In the genomic region with DNA sequence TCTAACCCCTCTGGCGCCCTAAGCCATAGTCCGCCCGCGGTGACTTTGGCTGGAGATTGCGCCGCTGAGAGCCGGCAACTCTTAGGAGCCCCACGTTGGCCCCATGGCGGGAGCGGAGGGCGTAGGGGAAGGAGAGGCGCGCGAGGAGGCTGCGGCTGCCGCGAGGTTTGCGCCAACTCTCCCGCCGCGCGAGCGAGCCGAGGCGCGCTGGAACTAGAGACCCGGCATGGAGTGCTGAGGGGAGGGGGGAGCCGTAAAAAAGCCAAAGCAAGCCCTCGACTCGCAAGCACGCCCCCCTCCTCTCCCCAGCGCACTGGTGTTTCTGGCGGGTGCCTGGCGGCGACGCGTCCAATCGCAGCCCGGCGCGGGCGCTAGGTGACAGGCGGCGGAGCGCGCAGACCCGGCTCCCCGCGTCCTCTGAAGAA, we compare ENCODE assay signal across 9 cellular contexts. TPM values are rescaled to one million over a fixed set of nuclear protein-coding genes. Genes with fewer than 3 reads are reported as not detected.
DNase-seq lines count a peak whose midpoint lies in the region; ATAC-seq, FAIRE-seq and TF ChIP-seq lines count a peak whose summit lies in the region.
"Had no signal": no experiment of that assay in that cellular context is flagged by ENCODE, and none has a peak within 500 bp of the region (broad histone marks: within the 10 kb centered on the region; RNA-seq: fewer than 3 reads in every experiment).

A gene with protein sequence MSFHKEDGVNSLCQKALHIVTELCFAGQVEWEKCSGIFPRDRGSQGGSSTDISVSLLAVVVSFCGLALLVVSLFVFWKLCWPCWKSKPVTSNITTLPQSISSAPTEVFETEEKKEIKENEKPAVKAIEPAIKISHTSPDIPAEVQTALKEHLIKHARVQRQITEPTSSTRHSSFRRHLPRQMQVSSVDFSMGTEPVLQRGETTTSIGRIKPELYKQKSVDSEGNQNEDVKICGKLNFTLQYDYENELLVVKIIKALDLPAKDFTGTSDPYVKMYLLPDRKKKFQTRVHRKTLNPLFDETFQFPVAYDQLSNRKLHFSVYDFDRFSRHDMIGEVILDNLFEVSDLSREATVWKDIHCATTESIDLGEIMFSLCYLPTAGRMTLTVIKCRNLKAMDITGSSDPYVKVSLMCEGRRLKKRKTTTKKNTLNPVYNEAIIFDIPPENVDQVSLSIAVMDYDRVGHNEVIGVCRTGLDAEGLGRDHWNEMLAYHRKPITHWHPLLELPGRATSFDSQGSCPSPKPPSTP (minus strand): TSS at position 233 of the 425 bp plus-strand sequence. CDS start 297 bp downstream, outside the sequence.

- H3K27me3 ChIP-seq in mammary epithelial cell (ENCODE audit: insufficient read depth, low read length) (peaks cover 38% of the 10 kb centered on the region), upper lobe of right lung (peaks cover 43% of the 10 kb centered on the region)

- BruUV-seq in mammary epithelial cell (replicated peaks; lab: Mats Ljungman, UMichigan) = no TSS peak

- no peak for TF ChIP-seq POLR2A in H54 (IDR thresholded peaks at IDR 0.05; ENCODE audit: low read depth, low read length)

- H3K4me1 ChIP-seq in mammary epithelial cell (ENCODE audit: insufficient read depth, low read length) (peaks cover 9% of the 10 kb centered on the region), upper lobe of right lung (no peaks in the 10 kb centered on the region)

- 0% methylated on average over 3 of the region's 49 CpGs for WGBS in mammary epithelial cell (ENCODE audit: low coverage, missing lambda C conversion rate)

- H4K20me1 ChIP-seq in mammary epithelial cell (ENCODE audit: insufficient read depth, low read length) = no peaks in the 10 kb centered on the region

- no peaks in the 10 kb centered on the region for H3K36me3 ChIP-seq in mammary epithelial cell (ENCODE audit: insufficient read depth, low read length)
- no peaks in the 10 kb centered on the region for H3K36me3 ChIP-seq in upper lobe of right lung

- H3K27ac ChIP-seq in mammary epithelial cell (ENCODE audit: insufficient read depth, low read depth, low read length) (no peak within 1 kb of the TSS), upper lobe of right lung (no peak within 1 kb of the TSS)

- no peak for FAIRE-seq in H54 (lab: Jason Lieb, UNC)

- H3K79me2 ChIP-seq in mammary epithelial cell (ENCODE audit: insufficient read depth, low read length) = no peaks in the 10 kb centered on the region

- dilution Hi-C loops in mammary epithelial cell (cut with HindIII; ENCODE audit: low sequenced_read_pairs) = no loop called here

- H2AFZ ChIP-seq in mammary epithelial cell (ENCODE audit: low read depth, low read length) = peak within 1 kb of the TSS; percentile 93

- CTCF ChIA-PET in mammary epithelial cell (lab: Charles Lee; ENCODE audit: low non-redundant PET) = no interaction called here

- TF ChIP-seq CTCF in mammary epithelial cell (conservative IDR thresholded peaks at IDR 0.05 in 1 of 2, IDR thresholded peaks at IDR 0.05 in 1 of 2; ENCODE audit: extremely low read depth in 1 of 2, insufficient read depth in 1 of 2, low read depth in 1 of 2, low read length in 2 of 2) (no peak), upper lobe of right lung (IDR thresholded peaks at IDR 0.05) (no peak)

- peak within 1 kb of the TSS; percentile 56 to 86 (median 72) for H3K4me3 ChIP-seq in mammary epithelial cell (replicated peaks in 1 of 3; ENCODE audit: insufficient read depth in 1 of 3, low read depth in 2 of 3, low read length in 3 of 3)
- peak within 1 kb of the TSS; percentile 52 for H3K4me3 ChIP-seq in upper lobe of right lung

- peak within 1 kb of the TSS; percentile 99 for H3K4me2 ChIP-seq in mammary epithelial cell (ENCODE audit: insufficient read depth, low read depth, low read length)

- no peak within 1 kb of the TSS for H3K9ac ChIP-seq in mammary epithelial cell (ENCODE audit: insufficient read depth, low read length)

- intact Hi-C loops in mammary epithelial cell (cut with micrococcal nuclease) (no loop called here), upper lobe of right lung (cut with DNase I) (no loop called here)

- H3K9me3 ChIP-seq in mammary epithelial cell (replicated peaks; ENCODE audit: insufficient read depth, low read length) (no peaks in the 10 kb centered on the region), upper lobe of right lung (no peaks in the 10 kb centered on the region)

- ATAC-seq in HG03432 (IDR thresholded peaks at IDR 0.05; ENCODE audit: unreplicated experiment) (peak; percentile 56), upper lobe of right lung (peak; percentile 14)

- in situ Hi-C loops in mammary epithelial cell (cut with MboI; ENCODE audit: low sequenced_read_pairs in 2 of 2) = no loop called here

- peak; percentile 5 for DNase-seq in AG08395 (ENCODE audit: low spot score)
- peak; percentile 52 for DNase-seq in mammary epithelial cell
- peak; percentile 28 to 42 for DNase-seq in lung microvascular endothelial cell (ENCODE audit: low read depth in 2 of 2)
- DNase-seq in upper lobe of right lung = peak; percentile 61
- no peak for DNase-seq in cortex of kidney (lab: John Stamatoyannopoulos, UW)
- DNase-seq in kidney glomerular epithelial cell (lab: John Stamatoyannopoulos, UW) = no peak
- no peak for DNase-seq in H54 (ENCODE audit: insufficient read length, low spot score)

RNA-seq across cellular contexts. Expression of the gene that starts here (rescaled TPM):
- total RNA-seq in mammary epithelial cell (under 1 TPM in 1 of 2 donors, not detected in 1; under 0.01 TPM), lung microvascular endothelial cell (not detected in 2 replicates), upper lobe of right lung (not detected)
- not detected for polyA plus RNA-seq in mammary epithelial cell
- polyA minus RNA-seq in mammary epithelial cell = not detected
- total RNA-seq: activated naive CD4-positive, alpha-beta T cell treated with anti-CD3 and anti-CD28 coated beads, Interleukin-2, amount 50 U/mL, for 72 hours had no signal

Comparison
In these comparisons a context has a peak if more than half of its experiments do, and no peak if none do; other contexts are left out.
1. Peak in DNase-seq, H3K4me3 ChIP-seq and H3K4me2 ChIP-seq in mammary epithelial cell; RNA of the gene not detected or under 1 TPM.
2. Peak in DNase-seq in lung microvascular endothelial cell; RNA of the gene not detected or under 1 TPM.
3. Peak in DNase-seq, ATAC-seq and H3K4me3 ChIP-seq in upper lobe of right lung; RNA of the gene not detected or under 1 TPM.